21 cellular contexts compared by ENCODE assay signal in the genomic region with DNA sequence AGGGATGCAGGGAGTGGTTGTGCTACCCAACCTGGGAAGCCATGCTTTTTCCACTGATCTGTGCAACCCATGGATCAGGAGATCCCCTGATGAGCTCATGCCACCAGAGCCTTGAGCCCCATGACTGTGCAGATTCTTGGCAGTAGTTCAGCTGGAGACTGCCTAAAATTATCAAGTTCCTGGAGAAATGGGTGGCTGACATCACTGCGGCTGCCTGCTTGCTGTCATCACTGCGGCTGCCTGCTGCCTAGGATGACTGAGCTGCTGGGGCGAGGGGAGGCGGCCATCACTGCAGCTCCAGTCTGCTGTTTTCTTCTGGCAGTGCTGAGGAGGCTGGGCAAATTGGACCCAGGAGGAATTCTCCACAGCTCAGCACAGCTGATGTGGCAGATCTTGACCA.
"Had no signal": no experiment of that assay in that cellular context is flagged by ENCODE, and none has a peak within 500 bp of the region (broad histone marks: within the 10 kb centered on the region; RNA-seq: fewer than 3 reads in every experiment).

No MANE protein-coding gene starts in this region.

- H3K4me3 ChIP-seq: hepatocyte, left ventricle myocardium inferior, neural progenitor cell, sigmoid colon, smooth muscle cell, testis, vagina had no signal

- H3K27ac ChIP-seq: hepatocyte, left ventricle myocardium inferior, neural progenitor cell, sigmoid colon, testis, vagina had no signal

- H3K36me3 ChIP-seq: left ventricle myocardium inferior, neural progenitor cell, sigmoid colon, vagina had no signal

- H3K4me1 ChIP-seq: left ventricle myocardium inferior, neural progenitor cell, sigmoid colon, testis, vagina had no signal

- ATAC-seq: naive thymus-derived CD8-positive, alpha-beta T cell had no signal

- H3K27me3 ChIP-seq: hepatocyte, neural progenitor cell, sigmoid colon, testis, vagina had no signal

- H3K9me3 ChIP-seq: testis, vagina had no signal

- DNase-seq: activated CD4-positive, alpha-beta T cell treated with anti-CD3 and anti-CD28 coated beads for 1 hour; activated gamma-delta T cell treated with Interleukin-2 at 50 U/mL for 16 hours; activated T-cell treated with anti-CD3 and anti-CD28 coated beads, Interleukin-2, amount 50 U/mL, for 1 hour; anterior cingulate cortex; caudate nucleus; dermis blood vessel endothelial cell; effector CD8-positive, alpha-beta T cell; glutamatergic neuron; kidney glomerular epithelial cell; left ventricle myocardium inferior; retina; sigmoid colon; stimulated activated CD4-positive, alpha-beta T cell treated with anti-CD3 and anti-CD28 coated beads, Interleukin-2, amount 100 ng/mL, for 48 hours; stimulated activated naive CD4-positive, alpha-beta T cell; testis; trophoblast cell had no signal
